8 cellular contexts compared by ENCODE assay signal in the genomic region with DNA sequence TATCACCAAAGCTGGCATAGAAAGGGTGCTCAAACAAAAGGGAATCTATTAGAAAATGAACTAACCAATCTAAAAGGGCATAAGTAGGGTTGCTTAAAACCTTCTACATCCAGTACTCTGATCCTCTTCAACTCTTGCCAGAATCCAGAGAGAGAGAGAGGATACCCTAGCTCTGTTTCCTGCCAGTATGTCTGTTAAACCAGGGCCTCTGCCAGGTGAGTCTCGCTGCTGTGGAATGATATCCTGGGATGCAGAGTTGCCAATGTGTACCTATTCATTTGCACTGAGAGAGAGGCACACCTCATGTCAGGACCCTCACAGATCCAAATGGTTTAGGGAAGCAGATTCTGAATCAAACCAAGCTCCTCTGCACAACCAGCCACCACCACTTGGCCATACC.
"Had no signal": no experiment of that assay in that cellular context is flagged by ENCODE, and none has a peak within 500 bp of the region (broad histone marks: within the 10 kb centered on the region; RNA-seq: fewer than 3 reads in every experiment).

No MANE protein-coding gene starts in this region.

- DNase-seq: GDM1, GF-D8 had no signal

- ATAC-seq: GM12878 had no signal

- H3K4me3 ChIP-seq: GM12878 had no signal

- FAIRE-seq: G401.6, GM12878, GM12891, GM12892, GM18507, GM19239 had no signal
